Comparison of ENCODE assay signal across 13 cellular contexts in genomic region chr9:94011134-94011533, GRCh38. TPM values are rescaled to one million over a fixed set of nuclear protein-coding genes. Genes with fewer than 3 reads are reported as not detected.
DNase-seq lines count a peak whose midpoint lies in the region; ATAC-seq and TF ChIP-seq lines count a peak whose summit lies in the region.
"Had no signal": no experiment of that assay in that cellular context is flagged by ENCODE, and none has a peak within 500 bp of the region (broad histone marks: within the 10 kb centered on the region; RNA-seq: fewer than 3 reads in every experiment).

No MANE protein-coding gene starts in this region.

- H3K9me3 Mint-ChIP-seq in T-cell: no peaks in the 10 kb centered on the region
- H3K9me3 Mint-ChIP-seq: activated T-cell treated with anti-CD3 and anti-CD28 coated beads, Interleukin-2, amount 50 U/mL, for 4 hours had no signal

- POLR2A ChIA-PET in T-cell (lab: Charles Lee): no interaction called here

- H3K27me3 ChIP-seq in right atrium auricular region (no peaks in the 10 kb centered on the region), upper lobe of right lung (no peaks in the 10 kb centered on the region)
- H3K27me3 ChIP-seq: ovary had no signal

- CTCF ChIA-PET in T-cell (lab: Charles Lee): no interaction called here

- H3K36me3 ChIP-seq in right atrium auricular region (no peaks in the 10 kb centered on the region), upper lobe of right lung (no peaks in the 10 kb centered on the region)
- H3K36me3 ChIP-seq: ovary had no signal

- peaks cover 20 to 31% (median 23%) of the 10 kb centered on the region in 3 donors for H3K4me1 Mint-ChIP-seq in T-cell

- peak overlapping the region; percentile 59 to 77 for H3K27ac Mint-ChIP-seq in T-cell

- ATAC-seq in Right ventricle myocardium superior (ENCODE audit: poor library complexity) (peak; percentile 51), T-cell (replicated peaks in 1 of 4) (peak; percentile 77 to 99 (median 94)), upper lobe of right lung (peak; percentile 67), HG02981 (IDR thresholded peaks at IDR 0.05; ENCODE audit: unreplicated experiment) (no peak)
- ATAC-seq: activated CD4-positive, CD25-positive, alpha-beta regulatory T cell treated with anti-CD3 and anti-CD28 coated beads, Interleukin-2, amount 50 U/mL, for 24 hours had no signal

- no peaks in the 10 kb centered on the region for H3K9me3 ChIP-seq in right atrium auricular region
- no peaks in the 10 kb centered on the region for H3K9me3 ChIP-seq in upper lobe of right lung
- H3K9me3 ChIP-seq: ovary had no signal

- H3K4me3 ChIP-seq in right atrium auricular region (no peak overlapping the region), upper lobe of right lung (no peak overlapping the region)
- H3K4me3 ChIP-seq: ovary had no signal

- H3K36me3 Mint-ChIP-seq in T-cell: no peaks in the 10 kb centered on the region

- intact Hi-C loops in Right ventricle myocardium superior (cut with DNase I): loop anchor here (5.0 kb wide), 1 partner anchor 201 kb away; no protein-coding TSS in a partner anchor
- intact Hi-C loops in upper lobe of right lung (cut with DNase I): no loop called here

- H3K4me1 ChIP-seq in right atrium auricular region (no peaks in the 10 kb centered on the region), upper lobe of right lung (peaks cover 10% of the 10 kb centered on the region)

- no peak overlapping the region for H3K4me3 Mint-ChIP-seq in T-cell
- H3K4me3 Mint-ChIP-seq: activated T-cell treated with anti-CD3 and anti-CD28 coated beads, Interleukin-2, amount 50 U/mL, for 4 hours had no signal

- peaks cover 5 to 6% of the 10 kb centered on the region in 2 donors for H3K27me3 Mint-ChIP-seq in T-cell

- no peak overlapping the region for H3K27ac ChIP-seq in right atrium auricular region
- no peak overlapping the region for H3K27ac ChIP-seq in upper lobe of right lung
- H3K27ac ChIP-seq: ovary had no signal

- no peak for DNase-seq in Right ventricle myocardium superior
- DNase-seq in right atrium auricular region (ENCODE audit: low spot score): no peak
- DNase-seq in T-cell: peak in 22 of 34 experiments; percentile 5 to 45 (median 20)
- DNase-seq in foreskin melanocyte: peak; percentile 5
- DNase-seq in upper lobe of right lung: no peak
- DNase-seq in NOMO-1 treated with dmso at 0.1 percent for 144 hours (lab: John Stamatoyannopoulos, UW; ENCODE audit: unreplicated experiment): no peak
- DNase-seq in DMS79 (lab: John Stamatoyannopoulos, UW): no peak
- DNase-seq: activated T-cell treated with anti-CD3 and anti-CD28 coated beads, Interleukin-2, amount 50 U/mL, for 4 hours; NCI-H1930 had no signal

- no peak for TF ChIP-seq CTCF in right atrium auricular region (IDR thresholded peaks at IDR 0.05)
- no peak for TF ChIP-seq CTCF in upper lobe of right lung (IDR thresholded peaks at IDR 0.05)

RNA-seq across cellular contexts. Expression of gene BARX1, which starts 56.0 kb away (rescaled TPM):
- total RNA-seq in Right ventricle myocardium superior: not detected
- not detected for total RNA-seq in right atrium auricular region
- not detected for total RNA-seq in T-cell
- not detected for total RNA-seq in upper lobe of right lung
- total RNA-seq: activated T-cell treated with anti-CD3 and anti-CD28 coated beads, Interleukin-2, amount 50 U/mL, for 4 hours; lung microvascular endothelial cell; ovary had no signal

Comparison
In these comparisons a context has a peak if more than half of its experiments do, and no peak if none do; other contexts are left out.
1. DNase-seq: peak in T-cell (22 of 34) and foreskin melanocyte (single experiment); none in Right ventricle myocardium superior (single experiment), right atrium auricular region (single experiment), upper lobe of right lung (single experiment), NOMO-1 treated with dmso at 0.1 percent for 144 hours (single experiment) and DMS79 (single experiment).